In genomic region chr5:43514471-43514815, GRCh38 we compare ENCODE assay signal across 8 cellular contexts. TPM values are rescaled to one million over a fixed set of nuclear protein-coding genes. Genes with fewer than 3 reads are reported as not detected.
DNase-seq lines count a peak whose midpoint lies in the region; ATAC-seq and TF ChIP-seq lines count a peak whose summit lies in the region.

No MANE protein-coding gene starts in this region.

- peak overlapping the region; percentile 63 for H3K4me3 Mint-ChIP-seq in Calu3 (ENCODE audit: low read depth, unreplicated experiment)
- H3K4me3 Mint-ChIP-seq in naive thymus-derived CD8-positive, alpha-beta T cell, result peak overlapping the region; percentile 91 to 99 (median 96)

- H3K27ac ChIP-seq in RWPE2 (ENCODE audit: poor library complexity, severe bottlenecking), result peak overlapping the region; percentile 70
- peak overlapping the region; percentile 81 for H3K27ac ChIP-seq in effector memory CD4-positive, alpha-beta T cell (ENCODE audit: insufficient read depth, low read length, poor library complexity, severe bottlenecking)

- no peaks in the 10 kb centered on the region for H3K9me3 Mint-ChIP-seq in Calu3 (ENCODE audit: low read depth, unreplicated experiment)
- no peaks in the 10 kb centered on the region for H3K9me3 Mint-ChIP-seq in naive thymus-derived CD8-positive, alpha-beta T cell

- BruUV-seq in Calu3 (replicated peaks; lab: Mats Ljungman, UMichigan), result TSS peak; percentile 93

- H3K4me1 Mint-ChIP-seq in Calu3 (ENCODE audit: low read depth, unreplicated experiment), result peaks cover 26% of the 10 kb centered on the region
- H3K4me1 Mint-ChIP-seq in naive thymus-derived CD8-positive, alpha-beta T cell, result peaks cover 16 to 38% (median 32%) of the 10 kb centered on the region in 4 donors

- H3K36me3 Mint-ChIP-seq in Calu3 (ENCODE audit: insufficient read depth, unreplicated experiment), result peaks cover 20% of the 10 kb centered on the region
- peaks cover 0 to 2% (median 0%) of the 10 kb centered on the region in 3 donors for H3K36me3 Mint-ChIP-seq in naive thymus-derived CD8-positive, alpha-beta T cell

- intact Hi-C loops in Calu3 (cut with micrococcal nuclease; ENCODE audit: unreplicated experiment), result no loop called here

- peak; percentile 20 for ATAC-seq in GM19023 (IDR thresholded peaks at IDR 0.05; ENCODE audit: unreplicated experiment)
- peak; percentile 32 for ATAC-seq in HG03135 (IDR thresholded peaks at IDR 0.05; ENCODE audit: unreplicated experiment)
- ATAC-seq in RWPE2 (ENCODE audit: low read depth), result peak; percentile 56
- ATAC-seq in naive thymus-derived CD8-positive, alpha-beta T cell, result no peak

- no peaks in the 10 kb centered on the region for H3K27me3 Mint-ChIP-seq in Calu3 (ENCODE audit: unreplicated experiment)
- no peaks in the 10 kb centered on the region for H3K27me3 Mint-ChIP-seq in naive thymus-derived CD8-positive, alpha-beta T cell

- no peaks in the 10 kb centered on the region for H3K9me3 ChIP-seq in RWPE2 (ENCODE audit: severe bottlenecking)
- H3K9me3 ChIP-seq in effector memory CD4-positive, alpha-beta T cell (ENCODE audit: control insufficient read depth, low read length), result no peaks in the 10 kb centered on the region

- POLR2A ChIA-PET in naive thymus-derived CD8-positive, alpha-beta T cell (lab: Charles Lee), result interaction anchor here (1.0 to 2.2 kb wide), 5 partner anchors 8 to 201 kb away, joined by 3 to 61 read pairs (median 6); partner anchors contain the start of genes HMGCS1, NNT and TMEM267

- peak overlapping the region; percentile 58 for H3K4me3 ChIP-seq in RWPE2 (ENCODE audit: severe bottlenecking)
- H3K4me3 ChIP-seq in effector memory CD4-positive, alpha-beta T cell (ENCODE audit: insufficient read depth, low read depth, low read length, poor library complexity, severe bottlenecking), result peak overlapping the region; percentile 87

- TF ChIP-seq CTCF in Calu3 (IDR thresholded peaks at IDR 0.05; ENCODE audit: unreplicated experiment) (no peak), RWPE2 (IDR thresholded peaks at IDR 0.05; ENCODE audit: poor library complexity, severe bottlenecking) (no peak), GM20000 (IDR thresholded peaks at IDR 0.05; ENCODE audit: extremely low read depth, missing control alignments) (no peak)

- peaks cover 14% of the 10 kb centered on the region for H3K4me1 ChIP-seq in RWPE2 (ENCODE audit: insufficient read depth, poor library complexity, severe bottlenecking)
- no peaks in the 10 kb centered on the region for H3K4me1 ChIP-seq in effector memory CD4-positive, alpha-beta T cell (ENCODE audit: control insufficient read depth, insufficient read depth, low read length, poor library complexity, severe bottlenecking)

- peak overlapping the region; percentile 34 for H3K27ac Mint-ChIP-seq in Calu3 (ENCODE audit: unreplicated experiment)
- peak overlapping the region; percentile 93 to 99 (median 98) for H3K27ac Mint-ChIP-seq in naive thymus-derived CD8-positive, alpha-beta T cell

- DNase-seq in Calu3 (no peak), RWPE2 (ENCODE audit: low spot score) (no peak), GM20000 (ENCODE audit: low spot score) (no peak), NCI-H1436 (lab: John Stamatoyannopoulos, UW) (no peak)
- no peak for DNase-seq in effector memory CD4-positive, alpha-beta T cell
- no peak for DNase-seq in naive thymus-derived CD8-positive, alpha-beta T cell

- H3K36me3 ChIP-seq in RWPE2 (ENCODE audit: low read depth), result no peaks in the 10 kb centered on the region
- H3K36me3 ChIP-seq in effector memory CD4-positive, alpha-beta T cell (ENCODE audit: control insufficient read depth, insufficient read depth, low read length), result no peaks in the 10 kb centered on the region

- no peaks in the 10 kb centered on the region for H3K27me3 ChIP-seq in RWPE2 (ENCODE audit: insufficient read depth, poor library complexity, severe bottlenecking)
- no peaks in the 10 kb centered on the region for H3K27me3 ChIP-seq in effector memory CD4-positive, alpha-beta T cell (replicated peaks; ENCODE audit: control insufficient read depth, insufficient read depth, low read length, poor library complexity, severe bottlenecking)

- CTCF ChIA-PET in Calu3 (lab: Charles Lee), result interaction anchor here (1.6 kb wide), 1 partner anchor 29 kb away, joined by 15 read pairs; the partner anchor contains the start of gene TMEM267

RNA-seq across cellular contexts. Expression of gene C5orf34, which starts 0.5 kb away (rescaled TPM):
- 6.9 and 7.4 TPM in 2 replicates for total RNA-seq in Calu3 (2022)
- total RNA-seq in naive thymus-derived CD8-positive, alpha-beta T cell, result 1 to 10 TPM; 5.3 to 7.4 TPM
- polyA plus RNA-seq in naive thymus-derived CD8-positive, alpha-beta T cell, result 1 to 10 TPM in 1 of 3 donors, under 1 TPM in 2; 0.77 to 2.0 (median 0.87) TPM

RNA-seq across cellular contexts. Expression of gene TMEM267, which starts 30.8 kb away (rescaled TPM):
- 19.0 and 23.4 TPM in 2 replicates for total RNA-seq in Calu3 (2022)
- 10 to 100 TPM; 19.7 to 20.6 TPM for total RNA-seq in naive thymus-derived CD8-positive, alpha-beta T cell
- 10 to 100 TPM; 19.1 to 36.7 (median 22.9) TPM for polyA plus RNA-seq in naive thymus-derived CD8-positive, alpha-beta T cell

RNA-seq across cellular contexts. Expression of gene PAIP1, which starts 42.4 kb away (rescaled TPM):
- 88.8 and 97.4 TPM in 2 replicates for total RNA-seq in Calu3 (2022)
- 10 to 100 TPM; 36.2 to 37.7 TPM for total RNA-seq in naive thymus-derived CD8-positive, alpha-beta T cell
- 10 to 100 TPM; 31.3 to 45.7 (median 32.5) TPM for polyA plus RNA-seq in naive thymus-derived CD8-positive, alpha-beta T cell

Comparison
In these comparisons a context has a peak if more than half of its experiments do, and no peak if none do; other contexts are left out.
1. ATAC-seq: peak in GM19023 (single experiment), HG03135 (single experiment) and RWPE2 (single experiment); none in naive thymus-derived CD8-positive, alpha-beta T cell (0 of 2).